In the genomic region with DNA sequence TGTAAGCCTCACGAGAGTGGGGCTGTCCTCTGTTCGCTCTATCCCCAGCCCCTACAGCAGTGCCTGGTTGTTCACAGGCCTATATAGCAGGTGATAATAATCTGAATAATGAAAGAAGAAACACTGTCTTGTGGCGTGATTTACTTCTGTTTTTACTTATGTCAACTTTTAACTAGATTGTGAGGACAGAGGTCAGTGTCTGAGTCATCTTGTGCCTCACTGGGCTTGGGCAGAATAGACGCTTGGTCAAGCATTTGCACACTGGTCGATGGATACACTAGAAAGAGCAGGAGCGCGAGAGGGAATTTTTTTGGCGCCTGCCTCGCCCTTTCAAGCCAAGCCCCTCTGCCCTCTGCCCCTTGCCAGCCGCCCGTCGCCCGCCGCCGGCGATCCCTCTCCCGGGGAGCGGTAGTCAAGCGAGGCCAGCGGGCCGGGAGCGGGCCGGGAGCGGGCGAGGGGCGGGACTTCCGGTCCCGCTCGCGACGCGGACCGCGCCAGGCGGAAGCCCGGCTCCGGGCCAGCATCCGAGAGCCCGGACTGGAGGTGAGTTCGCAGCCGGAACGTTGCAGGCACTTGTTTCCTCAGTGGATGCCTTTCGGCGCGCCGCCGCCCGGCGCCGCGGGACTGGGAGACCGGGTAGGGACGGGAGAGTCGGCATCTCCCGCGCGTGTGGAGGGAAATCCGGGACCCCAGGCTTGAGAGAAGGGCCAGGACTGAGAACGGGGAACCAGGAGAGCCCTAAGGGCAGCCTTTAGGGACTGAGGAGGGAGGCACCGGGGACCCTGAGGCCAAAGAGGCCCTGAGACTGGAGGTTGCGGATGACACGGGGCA, we compare ENCODE assay signal across 8 cellular contexts. TPM values are rescaled to one million over a fixed set of nuclear protein-coding genes. Genes with fewer than 3 reads are reported as not detected.
DNase-seq lines count a peak whose midpoint lies in the region; ATAC-seq and TF ChIP-seq lines count a peak whose summit lies in the region.

A gene with protein sequence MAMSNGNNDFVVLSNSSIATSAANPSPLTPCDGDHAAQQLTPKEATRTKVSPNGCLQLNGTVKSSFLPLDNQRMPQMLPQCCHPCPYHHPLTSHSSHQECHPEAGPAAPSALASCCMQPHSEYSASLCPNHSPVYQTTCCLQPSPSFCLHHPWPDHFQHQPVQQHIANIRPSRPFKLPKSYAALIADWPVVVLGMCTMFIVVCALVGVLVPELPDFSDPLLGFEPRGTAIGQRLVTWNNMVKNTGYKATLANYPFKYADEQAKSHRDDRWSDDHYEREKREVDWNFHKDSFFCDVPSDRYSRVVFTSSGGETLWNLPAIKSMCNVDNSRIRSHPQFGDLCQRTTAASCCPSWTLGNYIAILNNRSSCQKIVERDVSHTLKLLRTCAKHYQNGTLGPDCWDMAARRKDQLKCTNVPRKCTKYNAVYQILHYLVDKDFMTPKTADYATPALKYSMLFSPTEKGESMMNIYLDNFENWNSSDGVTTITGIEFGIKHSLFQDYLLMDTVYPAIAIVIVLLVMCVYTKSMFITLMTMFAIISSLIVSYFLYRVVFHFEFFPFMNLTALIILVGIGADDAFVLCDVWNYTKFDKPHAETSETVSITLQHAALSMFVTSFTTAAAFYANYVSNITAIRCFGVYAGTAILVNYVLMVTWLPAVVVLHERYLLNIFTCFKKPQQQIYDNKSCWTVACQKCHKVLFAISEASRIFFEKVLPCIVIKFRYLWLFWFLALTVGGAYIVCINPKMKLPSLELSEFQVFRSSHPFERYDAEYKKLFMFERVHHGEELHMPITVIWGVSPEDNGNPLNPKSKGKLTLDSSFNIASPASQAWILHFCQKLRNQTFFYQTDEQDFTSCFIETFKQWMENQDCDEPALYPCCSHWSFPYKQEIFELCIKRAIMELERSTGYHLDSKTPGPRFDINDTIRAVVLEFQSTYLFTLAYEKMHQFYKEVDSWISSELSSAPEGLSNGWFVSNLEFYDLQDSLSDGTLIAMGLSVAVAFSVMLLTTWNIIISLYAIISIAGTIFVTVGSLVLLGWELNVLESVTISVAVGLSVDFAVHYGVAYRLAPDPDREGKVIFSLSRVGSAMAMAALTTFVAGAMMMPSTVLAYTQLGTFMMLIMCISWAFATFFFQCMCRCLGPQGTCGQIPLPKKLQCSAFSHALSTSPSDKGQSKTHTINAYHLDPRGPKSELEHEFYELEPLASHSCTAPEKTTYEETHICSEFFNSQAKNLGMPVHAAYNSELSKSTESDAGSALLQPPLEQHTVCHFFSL (N-terminal part only) (plus strand): TSS at position 504 of the 831 bp plus-strand sequence. CDS start 127,785 bp downstream, outside the sequence.

- peaks cover 17% of the 10 kb centered on the region for H3K4me1 Mint-ChIP-seq in activated CD4-positive, alpha-beta T cell treated with anti-CD3 and anti-CD28 coated beads, Interleukin-2, amount 10 ng/mL, durations not matched to agents 24 days and 14 days

- intact Hi-C loops in activated CD4-positive, alpha-beta T cell treated with anti-CD3 and anti-CD28 coated beads, Interleukin-2, amount 10 ng/mL, durations not matched to agents 24 days and 14 days (cut with micrococcal nuclease) = loop anchor here (2.0 to 10.0 kb wide), 5 partner anchors 68 to 550 kb away; a partner anchor contains a TSS
- intact Hi-C loops in left colon (cut with DNase I, micrococcal nuclease) = no loop called here

- H3K9me3 Mint-ChIP-seq in activated CD4-positive, alpha-beta T cell treated with anti-CD3 and anti-CD28 coated beads, Interleukin-2, amount 10 ng/mL, durations not matched to agents 24 days and 14 days = peaks cover 4% of the 10 kb centered on the region

- peak; percentile 92 for DNase-seq in AG08396 (ENCODE audit: low spot score)
- DNase-seq in NCI-H226 = peak; percentile 48
- peak; percentile 91 for DNase-seq in activated CD4-positive, alpha-beta T cell treated with anti-CD3 and anti-CD28 coated beads, Interleukin-2, amount 10 ng/mL, durations not matched to agents 24 days and 14 days
- DNase-seq in coronary artery (ENCODE audit: low spot score) = peak; percentile 90
- peak; percentile 83 to 84 for DNase-seq in left colon
- DNase-seq in stimulated activated CD4-positive, alpha-beta T cell treated with anti-CD3 and anti-CD28 coated beads, Interleukin-1b, Interleukin-23, amount 100 ng/mL, for 48 hours = peak; percentile 74

- no peaks in the 10 kb centered on the region for H3K36me3 Mint-ChIP-seq in activated CD4-positive, alpha-beta T cell treated with anti-CD3 and anti-CD28 coated beads, Interleukin-2, amount 10 ng/mL, durations not matched to agents 24 days and 14 days (ENCODE audit: low read depth)

- peak within 1 kb of the TSS; percentile 95 for H3K27ac Mint-ChIP-seq in activated CD4-positive, alpha-beta T cell treated with anti-CD3 and anti-CD28 coated beads, Interleukin-2, amount 10 ng/mL, durations not matched to agents 24 days and 14 days

- peak within 1 kb of the TSS; percentile 83 for H3K4me3 ChIP-seq in coronary artery

- H3K27ac ChIP-seq in coronary artery = peak within 1 kb of the TSS; percentile 94 to 96

- no peak for TF ChIP-seq CTCF in coronary artery (IDR thresholded peaks at IDR 0.05)

- ATAC-seq in GM18873 (IDR thresholded peaks at IDR 0.05; ENCODE audit: low FRiP score, unreplicated experiment) (peak; percentile 73), HG03108 (IDR thresholded peaks at IDR 0.05; ENCODE audit: unreplicated experiment) (peak; percentile 87), left colon (peak; percentile 97)

- H3K4me3 Mint-ChIP-seq in activated CD4-positive, alpha-beta T cell treated with anti-CD3 and anti-CD28 coated beads, Interleukin-2, amount 10 ng/mL, durations not matched to agents 24 days and 14 days = peak within 1 kb of the TSS; percentile 95

- peaks cover 9% of the 10 kb centered on the region for H3K27me3 Mint-ChIP-seq in activated CD4-positive, alpha-beta T cell treated with anti-CD3 and anti-CD28 coated beads, Interleukin-2, amount 10 ng/mL, durations not matched to agents 24 days and 14 days

RNA-seq across cellular contexts. Expression of the gene that starts here (rescaled TPM):
- total RNA-seq in activated CD4-positive, alpha-beta T cell treated with anti-CD3 and anti-CD28 coated beads, Interleukin-2, amount 10 ng/mL, durations not matched to agents 24 days and 14 days = 1.3 and 2.0 TPM in 2 replicates
- 1 to 10 TPM; 1.6 to 4.2 TPM for total RNA-seq in left colon

Comparison
In these comparisons a context has a peak if more than half of its experiments do, and no peak if none do; other contexts are left out.
1. Peak in every context shown above with its lines: DNase-seq, ATAC-seq, H3K4me3 ChIP-seq and H3K27ac ChIP-seq.